ENCODE assay signal across 8 cellular contexts in genomic region chr2:38959938-38960608, GRCh38.
DNase-seq lines count a peak whose midpoint lies in the region; ATAC-seq and TF ChIP-seq lines count a peak whose summit lies in the region.

No MANE protein-coding gene starts in this region.

- H3K4me3 ChIP-seq in HUES48 (ENCODE audit: low read depth, low read length) = peak overlapping the region; percentile 60

- no peaks in the 10 kb centered on the region for H3K9me3 ChIP-seq in HUES48 (ENCODE audit: control insufficient read depth, insufficient read depth, low read length)

- DNase-seq in activated gamma-delta T cell (lab: John Stamatoyannopoulos, UW) (peak; percentile 27), foreskin melanocyte (peak; percentile 68), omental fat pad (ENCODE audit: low spot score) (peak; percentile 25), stromal cell of bone marrow (ENCODE audit: low read depth) (peak; percentile 71), A172 (ENCODE audit: low spot score) (no peak)

- H3K27ac ChIP-seq in HUES48 (ENCODE audit: low read depth, low read length) = no peak overlapping the region

- H3K27me3 ChIP-seq in HUES48 (ENCODE audit: control insufficient read depth, insufficient read depth, low read length) = peaks cover 30% of the 10 kb centered on the region

- peaks cover 6% of the 10 kb centered on the region; the same call in 1 of the 2 replicates for H3K4me1 ChIP-seq in HUES48 (ENCODE audit: control insufficient read depth, insufficient read depth, low read length)

- ATAC-seq in GM18861 (IDR thresholded peaks at IDR 0.05; ENCODE audit: unreplicated experiment) (peak; percentile 76), omental fat pad (ENCODE audit: low FRiP score) (peak; percentile 92), HG02642 (IDR thresholded peaks at IDR 0.05; ENCODE audit: poor library complexity, unreplicated experiment) (no peak)

- H3K9ac ChIP-seq in HUES48 (ENCODE audit: low read depth, low read length) = no peak overlapping the region

- no peaks in the 10 kb centered on the region for H3K36me3 ChIP-seq in HUES48 (ENCODE audit: control insufficient read depth, insufficient read depth, low read length)

- no peak for TF ChIP-seq CTCF in omental fat pad (IDR thresholded peaks at IDR 0.05)
